ENCODE assay signal across 8 cellular contexts in genomic region chr5:132437604-132438275, GRCh38. TPM values are rescaled to one million over a fixed set of nuclear protein-coding genes. Genes with fewer than 3 reads are reported as not detected.
DNase-seq lines count a peak whose midpoint lies in the region; ATAC-seq and TF ChIP-seq lines count a peak whose summit lies in the region.

No MANE protein-coding gene starts in this region.

- WGBS in aorta, 2 donors = 57 to 65% methylated on average over 3 of the region's 3 CpGs

- TF ChIP-seq POLR2A in erythroblast (IDR thresholded peaks at IDR 0.05; ENCODE audit: low read length) = no peak

- ATAC-seq in CD8-positive, alpha-beta T cell = peak; percentile 92
- ATAC-seq in GM21381 (IDR thresholded peaks at IDR 0.05; ENCODE audit: unreplicated experiment) (peak; percentile 80), aorta (ENCODE audit: low FRiP score) (peak; percentile 53)

- peak in 6 of 7 experiments; percentile 43 to 81 (median 62) for DNase-seq in CD8-positive, alpha-beta T cell
- peak; percentile 74 for DNase-seq in HT1080 (ENCODE audit: low read depth)
- DNase-seq in activated CD4-positive, alpha-beta T cell treated with anti-CD3 and anti-CD28 coated beads for 4 hours = peak; percentile 71 to 76
- peak; percentile 57 to 78 for DNase-seq in erythroblast (lab: John Stamatoyannopoulos, UW)
- no peak for DNase-seq in neural crest cell (ENCODE audit: low read depth, low spot score)
- DNase-seq in aorta = peak in 1 of 2 donors; percentile 88
- DNase-seq in globus pallidus (ENCODE audit: low spot score) = no peak

- no peaks in the 10 kb centered on the region for H3K9me3 Mint-ChIP-seq in CD8-positive, alpha-beta T cell
- no peaks in the 10 kb centered on the region for H3K9me3 Mint-ChIP-seq in neural crest cell

- peak overlapping the region; percentile 31 for H3K27ac ChIP-seq in CD8-positive, alpha-beta T cell (ENCODE audit: low read depth, low read length)
- H3K27ac ChIP-seq in aorta (ENCODE audit: low read depth in 1 of 2, low read length in 2 of 2) = peak overlapping the region in 1 of 2 donors; percentile 19

- H3K4me1 Mint-ChIP-seq in CD8-positive, alpha-beta T cell (ENCODE audit: low read depth) = peaks cover 90% of the 10 kb centered on the region
- peaks cover 15% of the 10 kb centered on the region for H3K4me1 Mint-ChIP-seq in neural crest cell

- no peak overlapping the region for H3K4me3 ChIP-seq in CD8-positive, alpha-beta T cell (ENCODE audit: low read depth, low read length)
- no peak overlapping the region for H3K4me3 ChIP-seq in aorta (ENCODE audit: low read length in 2 of 2)

- H3K4me3 Mint-ChIP-seq in CD8-positive, alpha-beta T cell = peak overlapping the region; percentile 63
- no peak overlapping the region for H3K4me3 Mint-ChIP-seq in neural crest cell

- POLR2A ChIA-PET in CD8-positive, alpha-beta T cell (lab: Charles Lee) = interaction anchor here (0.6 to 5.3 kb wide), 12 partner anchors 11 to 59 kb away, joined by 3 to 54 read pairs (median 7); partner anchors contain the start of gene IRF1

- intact Hi-C loops in CD8-positive, alpha-beta T cell (cut with DNase I, micrococcal nuclease) = loop anchor here in 1 of 2 experiments (1.0 to 2.0 kb wide), 3 partner anchors 8 to 21 kb away; no protein-coding TSS in a partner anchor
- intact Hi-C loops in aorta (cut with DNase I) = no loop called here

- no peaks in the 10 kb centered on the region for H3K9me3 ChIP-seq in CD8-positive, alpha-beta T cell (ENCODE audit: low read length)
- H3K9me3 ChIP-seq in aorta (ENCODE audit: control insufficient read depth, low read length) = no peaks in the 10 kb centered on the region

- H3K4me1 ChIP-seq in CD8-positive, alpha-beta T cell (ENCODE audit: insufficient read depth, low read length) = peaks cover 88% of the 10 kb centered on the region
- peaks cover 0 to 6% of the 10 kb centered on the region in 2 donors for H3K4me1 ChIP-seq in aorta (ENCODE audit: control insufficient read depth in 1 of 2, insufficient read depth in 2 of 2, low read length in 2 of 2)

- no peaks in the 10 kb centered on the region for H3K36me3 ChIP-seq in CD8-positive, alpha-beta T cell (ENCODE audit: insufficient read depth, low read length)
- H3K36me3 ChIP-seq in aorta (ENCODE audit: control insufficient read depth in 1 of 2, insufficient read depth in 2 of 2, low read length in 1 of 2) = no peaks in the 10 kb centered on the region

- peaks cover 43% of the 10 kb centered on the region for H3K36me3 Mint-ChIP-seq in CD8-positive, alpha-beta T cell
- no peaks in the 10 kb centered on the region for H3K36me3 Mint-ChIP-seq in neural crest cell (ENCODE audit: low read depth)

- no peaks in the 10 kb centered on the region for H3K27me3 ChIP-seq in CD8-positive, alpha-beta T cell (ENCODE audit: insufficient read depth, low read length)
- H3K27me3 ChIP-seq in aorta (ENCODE audit: control insufficient read depth in 1 of 2, insufficient read depth in 2 of 2, low read length in 1 of 2) = no peaks in the 10 kb centered on the region

- CTCF ChIA-PET in CD8-positive, alpha-beta T cell (lab: Charles Lee) = interaction anchor here (1.0 to 6.1 kb wide), 19 partner anchors 10 to 165 kb away, joined by 3 to 31 read pairs (median 5); partner anchors contain the start of gene IRF1

- no peaks in the 10 kb centered on the region for H3K27me3 Mint-ChIP-seq in CD8-positive, alpha-beta T cell (ENCODE audit: low read depth)
- no peaks in the 10 kb centered on the region for H3K27me3 Mint-ChIP-seq in neural crest cell (ENCODE audit: low read depth)

- peak overlapping the region; percentile 87 for H3K27ac Mint-ChIP-seq in CD8-positive, alpha-beta T cell
- peak overlapping the region; percentile 28 for H3K27ac Mint-ChIP-seq in neural crest cell (ENCODE audit: unreplicated experiment)

- TF ChIP-seq CTCF in CD8-positive, alpha-beta T cell (IDR thresholded peaks at IDR 0.05) = no peak
- no peak for TF ChIP-seq CTCF in neural crest cell (conservative IDR thresholded peaks at IDR 0.05)

RNA-seq across cellular contexts. Expression of gene IRF1, which starts 52.8 kb away (rescaled TPM):
- 1,000 to 10,000 TPM; 1,214 to 1,250 TPM for total RNA-seq in CD8-positive, alpha-beta T cell
- total RNA-seq in HT1080 (2014; rRNA removed; shearing (Covaris generic)) = 6.3 and 13.6 TPM in 2 replicates
- polyA plus RNA-seq in HT1080 (2015; cell fraction: cytosol; rRNA removed) = 15.1 and 18.1 TPM in 2 replicates
- 32.5 and 34.2 TPM in 2 replicates for polyA plus RNA-seq in HT1080 (2015; cell fraction: nucleus; rRNA removed)
- total RNA-seq in neural crest cell (4.5 and 4.7 TPM in 2 replicates), aorta (10 to 100 TPM; 26.8 to 36.1 TPM)
- 10 to 100 TPM; 12.9 to 13.1 TPM for polyA plus RNA-seq in aorta

Comparison
In these comparisons a context has a peak if more than half of its experiments do, and no peak if none do; other contexts are left out.
1. DNase-seq: peak in CD8-positive, alpha-beta T cell (6 of 7), HT1080 (single experiment), activated CD4-positive, alpha-beta T cell treated with anti-CD3 and anti-CD28 coated beads for 4 hours (2 of 2) and erythroblast (2 of 2); none in neural crest cell (single experiment) and globus pallidus (single experiment).
2. RNA of gene IRF1, which starts 52.8 kb away (total RNA-seq): 1,214 to 1,250 TPM in CD8-positive, alpha-beta T cell; 26.8 to 36.1 TPM in aorta, 6.3 to 13.6 TPM in HT1080 and 4.5 to 4.7 TPM in neural crest cell; every median in the first group is over 10 times any median in the second.
3. Peak in every context shown above with its lines, with median percentiles within 50 percentile points of each other: ATAC-seq.